ENCODE assay signal across 24 cellular contexts in the genomic region with DNA sequence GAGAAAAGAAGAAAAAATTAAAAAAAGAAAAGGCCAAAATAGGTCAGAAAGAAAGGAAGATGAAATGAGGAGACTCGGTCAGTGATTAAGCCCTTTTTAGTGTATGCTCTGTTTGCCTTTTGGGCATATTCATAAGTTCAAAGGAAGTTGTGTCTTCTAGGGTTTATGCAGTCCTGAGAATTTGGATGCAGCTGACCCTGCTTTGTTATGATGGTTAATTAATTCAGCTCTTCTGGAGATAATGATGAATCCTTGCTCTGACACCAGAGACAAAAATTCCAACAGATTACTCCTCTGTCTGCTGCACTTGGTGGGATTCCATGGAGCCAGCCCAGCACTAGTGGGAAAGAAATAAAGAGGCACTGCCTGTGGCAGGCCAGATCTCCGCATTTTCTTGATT. TPM values are rescaled to one million over a fixed set of nuclear protein-coding genes. Genes with fewer than 3 reads are reported as not detected.
"Had no signal": no experiment of that assay in that cellular context is flagged by ENCODE, and none has a peak within 500 bp of the region (broad histone marks: within the 10 kb centered on the region; RNA-seq: fewer than 3 reads in every experiment).

No MANE protein-coding gene starts in this region.

- H3K27ac ChIP-seq: HL-60, RWPE1 had no signal

- H3K4me2 ChIP-seq: SK-N-SH had no signal

- H3K9me3 ChIP-seq: SK-N-SH had no signal

- DNase-seq: Karpas-422, KG1, MM.1S, NCI-H1092 treated with DMSO at 0.1 percent for 48 hours, NCI-H1436, NCI-H187, NCI-H2029, NCI-H2081 treated with DMSO at 0.1 percent for 48 hours, NCI-H2171, NCI-H226, NCI-H446, NCI-H510A, NCI-H524 treated with DMSO at 0.1 percent for 48 hours, NCI-H69, NCI-H774, PC-3, SHP77, SK-N-SH, SW 1271 had no signal

- H3K9ac ChIP-seq: SK-N-SH had no signal

- ATAC-seq: Panc1, PC-3 had no signal

- H3K9me2 ChIP-seq: SK-N-SH had no signal

RNA-seq across cellular contexts. Expression of gene RNF212B, which starts 49.8 kb away (rescaled TPM):
- total RNA-seq: OCI-LY7, PC-3, SK-MEL-5 had no signal
- polyA plus RNA-seq: SK-N-SH had no signal
